Comparison of ENCODE assay signal across 27 cellular contexts in the genomic region with DNA sequence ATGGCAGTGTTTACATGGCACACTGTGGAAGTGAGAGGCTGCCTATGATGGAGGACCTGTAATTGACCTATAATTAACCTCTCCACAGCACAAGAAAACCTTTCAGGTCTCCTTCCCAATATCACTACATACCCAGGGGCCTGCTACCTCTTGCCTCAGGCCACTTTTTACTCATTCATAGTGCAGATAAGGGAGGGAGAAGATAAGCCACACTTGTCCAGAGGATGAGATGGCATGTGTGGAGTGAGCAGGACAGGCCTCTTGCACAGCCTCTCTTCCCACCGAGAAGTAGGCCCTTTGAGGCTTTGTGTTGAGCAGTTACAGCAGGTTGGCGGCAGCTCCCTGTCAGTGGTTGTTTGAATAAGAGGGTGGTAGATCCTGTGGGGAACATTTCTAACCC.
"Had no signal": no experiment of that assay in that cellular context is flagged by ENCODE, and none has a peak within 500 bp of the region (broad histone marks: within the 10 kb centered on the region; RNA-seq: fewer than 3 reads in every experiment).

No MANE protein-coding gene starts in this region.

- H3K27ac ChIP-seq: colonic mucosa, PC-9, VCaP had no signal

- H3K4me3 ChIP-seq: colonic mucosa, MG63, PC-9 had no signal

- H3K4me2 ChIP-seq: PC-9 had no signal

- DNase-seq: activated CD4-positive, alpha-beta memory T cell treated with anti-CD3 and anti-CD28 coated beads, Interleukin-2, amount 10 ng/mL, durations not matched to agents 7 days and 5 days; activated CD4-positive, alpha-beta T cell treated with anti-CD3 and anti-CD28 coated beads for 36 hours; activated CD4-positive, alpha-beta T cell treated with anti-CD3 and anti-CD28 coated beads, Interleukin-2, amount 50 U/mL, for 1 hour; activated CD4-positive, CD25-positive, alpha-beta regulatory T cell; activated gamma-delta T cell; activated naive CD4-positive, alpha-beta T cell treated with anti-CD3 and anti-CD28 coated beads for 36 hours; activated T-cell treated with anti-CD3 and anti-CD28 coated beads for 4 hours; activated T-cell treated with anti-CD3 and anti-CD28 coated beads, Interleukin-2, amount 50 U/mL, for 48 hours; amygdala; colonic mucosa; MG63; MV-4-11; NCI-H1092 treated with DMSO at 0.1 percent for 48 hours; NCI-H187 treated with DMSO at 0.1 percent for 48 hours; NCI-H2081 treated with DMSO at 0.1 percent for 48 hours; NCI-H2171 treated with DMSO at 0.1 percent for 48 hours; NCI-H446 treated with DMSO at 0.1 percent for 48 hours; NCI-H524 treated with DMSO at 0.1 percent for 48 hours; NCI-H82; PC-9; SHP77 treated with DMSO at 0.1 percent for 48 hours; T-helper 17 cell; T-helper 9 cell had no signal

- H3K9me3 ChIP-seq: colonic mucosa, MG63 had no signal

- H3K36me3 ChIP-seq: colonic mucosa had no signal

- FAIRE-seq: astrocyte, HepG2 had no signal

- H2AFZ ChIP-seq: PC-9 had no signal

- H3K27me3 ChIP-seq: colonic mucosa, MG63 had no signal

- ATAC-seq: activated CD4-positive, alpha-beta T cell treated with anti-CD3 and anti-CD28 coated beads for 36 hours; activated T-helper 17 cell treated with anti-CD3 and anti-CD28 coated beads, Interleukin-2, amount 50 U/mL, for 72 hours; HepG2; T-helper 17 cell had no signal

- H3K4me1 ChIP-seq: colonic mucosa had no signal
